In genomic region chr2:197378999-197379927, GRCh38 we compare ENCODE assay signal across 8 cellular contexts. TPM values are rescaled to one million over a fixed set of nuclear protein-coding genes. Genes with fewer than 3 reads are reported as not detected.
DNase-seq lines count a peak whose midpoint lies in the region; ATAC-seq, FAIRE-seq and TF ChIP-seq lines count a peak whose summit lies in the region.
"Not testable (repeated sequence)": the region's sequence is repeated elsewhere in the genome, so short reads cannot be mapped to it uniquely, and the experiment has no call there.

No MANE protein-coding gene starts in this region.

- not testable (repeated sequence) for H3K4me3 ChIP-seq in brain microvascular endothelial cell (ENCODE audit: low read depth, low read length)
- H3K4me3 ChIP-seq in HepG2 (replicated peaks in 1 of 3; ENCODE audit: insufficient read depth in 1 of 3, low read depth in 2 of 3, low read length in 3 of 3), result 0 out of 6 replicates have a peak overlapping the region, but pooled peaks of 1 of the 3 experiments have one; percentile 36
- peak overlapping the region; percentile 13 to 41 for H3K4me3 ChIP-seq in tibial artery

- DNase-seq in D341Med (ENCODE audit: low spot score), result peak; percentile 24
- DNase-seq in NCI-H226, result peak; percentile 7
- DNase-seq in WTC11 (ENCODE audit: low spot score); HepG2 (ENCODE audit: low spot score); tibial artery: not testable (repeated sequence)
- DNase-seq in brain microvascular endothelial cell, result peak; percentile 40
- peak; percentile 60 for DNase-seq in fibroblast of peridontal ligament (ENCODE audit: extremely low read depth)
- DNase-seq in non-pigmented ciliary epithelial cell (ENCODE audit: low read depth), result peak; percentile 24

- WGBS in HepG2 (ENCODE audit: low lambda C conversion rate), result 35% methylated on average over 8 of the region's 8 CpGs

- H3K4me3 Mint-ChIP-seq in WTC11, result not testable (repeated sequence)

- not testable (repeated sequence) for H2AFZ ChIP-seq in HepG2 (ENCODE audit: low read length)

- H3K27ac ChIP-seq in brain microvascular endothelial cell (peak overlapping the region; percentile 48), tibial artery (peak overlapping the region in 1 of 2 donors; percentile 20)
- H3K27ac ChIP-seq in HepG2 (ENCODE audit: extremely low read length, insufficient read depth, low read length), result not testable (repeated sequence)

- not testable (repeated sequence) for H3K27me3 ChIP-seq in brain microvascular endothelial cell (replicated peaks); tibial artery
- H3K27me3 ChIP-seq in HepG2 (ENCODE audit: control insufficient read depth in 1 of 2, insufficient read depth in 2 of 2, low read length in 2 of 2), result peaks cover 0 to 21% of the 10 kb centered on the region in 2 experiments; a peak in 2 of 5 replicates

- H3K27ac Mint-ChIP-seq in WTC11, result not testable (repeated sequence)

- POLR2A ChIA-PET in WTC11 (lab: Charles Lee); HepG2 (lab: Yijun Ruan, JAX): not testable (repeated sequence)

- not testable (repeated sequence) for H3K4me1 ChIP-seq in HepG2 (ENCODE audit: insufficient read depth, low read length)
- H3K4me1 ChIP-seq in tibial artery, result peaks cover 0 to 18% (median 4%) of the 10 kb centered on the region in 4 donors

- ATAC-seq in WTC11, result peak; percentile 47
- ATAC-seq in HepG2, result peak; percentile 53

- peak overlapping the region; percentile 56 for H3K4me2 ChIP-seq in HepG2 (ENCODE audit: low read depth, low read length)

- CTCF ChIA-PET in WTC11 (lab: Charles Lee), result interaction anchor here (0.6 to 1.5 kb wide), 7 partner anchors 8 to 303 kb away, joined by 3 to 7 read pairs (median 3); partner anchors contain the start of genes HSPD1 and HSPE1
- CTCF ChIA-PET in HepG2 (lab: Yijun Ruan, JAX; ENCODE audit: low intra/inter-chr PET ratio, low total read pairs), result interaction anchor here (1.3 to 3.6 kb wide), 6 partner anchors 188 to 529 kb away, joined by 4 to 46 read pairs (median 12); no protein-coding TSS in a partner anchor

- H3K9me3 ChIP-seq in HepG2 (ENCODE audit: low read length); tibial artery: not testable (repeated sequence)

- BruUV-seq in HepG2 (replicated peaks; lab: Mats Ljungman, UMichigan), result not testable (repeated sequence)

- H3K9me3 Mint-ChIP-seq in WTC11, result not testable (repeated sequence)

- TF ChIP-seq POLR2A in HepG2 (IDR thresholded peaks at IDR 0.05; ENCODE audit: insufficient read depth in 1 of 2, low read depth in 2 of 2, low read length in 2 of 2), result not testable (repeated sequence)

- not testable (repeated sequence) for H3K4me1 Mint-ChIP-seq in WTC11

- FAIRE-seq in HepG2 (lab: Jason Lieb, UNC), result not testable (repeated sequence)

- not testable (repeated sequence) for TF ChIP-seq CTCF in WTC11 (IDR thresholded peaks at IDR 0.05); brain microvascular endothelial cell (IDR thresholded peaks at IDR 0.05; ENCODE audit: low read depth, low read length, missing control alignments); HepG2 (CRISPR knock-in tag; IDR thresholded peaks at IDR 0.05); tibial artery (IDR thresholded peaks at IDR 0.05)

- H3K36me3 ChIP-seq in brain microvascular endothelial cell (replicated peaks); HepG2 (replicated peaks in 1 of 2; ENCODE audit: control insufficient read depth in 1 of 2, insufficient read depth in 2 of 2, low read length in 2 of 2); tibial artery: not testable (repeated sequence)

- in situ Hi-C loops in brain microvascular endothelial cell (cut with HindIII; ENCODE audit: low pct_ligation_motif_present, low sequenced_read_pairs), result not testable (repeated sequence)
- in situ Hi-C loops in HepG2 (cut with HindIII; ENCODE audit: extremely low pct_ligation_motif_present, low pct_unique_long_range_greater_than_20kb), result loop anchor here (25.0 kb wide), 1 partner anchor 617 kb away; no protein-coding TSS in a partner anchor

- TF ChIP-seq EP300 in HepG2 (IDR thresholded peaks at IDR 0.05; ENCODE audit: low read depth in 2 of 2, low read length in 2 of 2); HepG2 (CRISPR knock-in tag; IDR thresholded peaks at IDR 0.05; ENCODE audit: borderline replicate concordance): not testable (repeated sequence)

- TF ChIP-seq RAD21 in HepG2 (CRISPR knock-in tag; IDR thresholded peaks at IDR 0.05), result not testable (repeated sequence)

- not testable (repeated sequence) for H3K9ac ChIP-seq in HepG2 (ENCODE audit: insufficient read depth, low read depth, low read length)

- not testable (repeated sequence) for H3K27me3 Mint-ChIP-seq in WTC11 (ENCODE audit: low read depth)

- intact Hi-C loops in HepG2 (cut with micrococcal nuclease; ENCODE audit: unreplicated experiment), result loop anchor here (1.0 to 2.0 kb wide), 5 partner anchors 188 to 400 kb away; no protein-coding TSS in a partner anchor
- intact Hi-C loops in tibial artery (cut with DNase I; ENCODE audit: low total_unique reads), result loop anchor here (5.0 to 10.0 kb wide), 3 partner anchors 67 to 372 kb away; partner anchors contain the start of gene ANKRD44

- not testable (repeated sequence) for H4K20me1 ChIP-seq in HepG2 (ENCODE audit: insufficient read depth, low read length)

- H3K36me3 Mint-ChIP-seq in WTC11, result not testable (repeated sequence)

- H3K79me2 ChIP-seq in HepG2 (ENCODE audit: insufficient read depth, low read length), result not testable (repeated sequence)

TF ChIP-seq in HepG2, 621 proteins besides CTCF, POLR2A, EP300 and RAD21:
- TF ChIP-seq FOXC1 (CRISPR knock-in tag; IDR thresholded peaks at IDR 0.05; ENCODE audit: borderline replicate concordance), result 0 out of 2 replicates have a peak, but pooled peaks have one; percentile 55
- TF ChIP-seq ZFP91 (CRISPR knock-in tag; IDR thresholded peaks at IDR 0.05; ENCODE audit: borderline replicate concordance), result peak; percentile 29; the same call in 1 of the 2 replicates

RNA-seq across cellular contexts. Expression of gene SF3B1, which starts 55.6 kb away (rescaled TPM):
- total RNA-seq in WTC11 (2021) (277 to 321 TPM (median 296 TPM) in 3 replicates), HepG2 (2016; rRNA removed; fragmentation: Illumina TruSeq; extraction: Trizol) (387 and 499 TPM in 2 replicates)
- total RNA-seq in HepG2 (2016; cell fraction: cytosol; rRNA removed; fragmentation: Illumina TruSeq; extraction: Trizol; ENCODE audit: low read depth), result 16.2 and 16.5 TPM in 2 replicates
- 367 and 489 TPM in 2 replicates for total RNA-seq in HepG2 (2016; cell fraction: insoluble cytoplasmic fraction; rRNA removed; fragmentation: Illumina TruSeq; extraction: Trizol)
- total RNA-seq in HepG2 (2016; cell fraction: membrane; rRNA removed; fragmentation: Illumina TruSeq; extraction: Trizol), result 49.3 and 53.4 TPM in 2 replicates
- total RNA-seq in HepG2 (2016; cell fraction: nucleus; rRNA removed; fragmentation: Illumina TruSeq; extraction: Trizol), result 418 and 502 TPM in 2 replicates
- 677 and 750 TPM in 2 replicates for polyA plus RNA-seq in HepG2 (2011; rRNA removed)
- polyA plus RNA-seq in HepG2 (2011; cell fraction: cytosol; rRNA removed), result 115 and 183 TPM in 2 replicates
- polyA plus RNA-seq in HepG2 (2011; cell fraction: nucleus; rRNA removed), result 1,965 and 2,535 TPM in 2 replicates
- 375 and 468 TPM in 2 replicates for polyA plus RNA-seq in HepG2 (2012)
- polyA plus RNA-seq in HepG2 (2016; cell fraction: cytosol; fragmentation: Illumina TruSeq; extraction: Trizol; ENCODE audit: low read depth), result 9.7 and 15.8 TPM in 2 replicates
- 424 and 448 TPM in 2 replicates for polyA plus RNA-seq in HepG2 (2016; cell fraction: insoluble cytoplasmic fraction; fragmentation: Illumina TruSeq; extraction: Trizol; ENCODE audit: low read depth)
- 27.7 and 44.3 TPM in 2 replicates for polyA plus RNA-seq in HepG2 (2016; cell fraction: membrane; fragmentation: Illumina TruSeq; extraction: Trizol; ENCODE audit: low read depth)
- 790 and 818 TPM in 2 replicates for polyA plus RNA-seq in HepG2 (2016; cell fraction: nucleus; fragmentation: Illumina TruSeq; extraction: Trizol; ENCODE audit: insufficient read depth, low read depth)
- polyA minus RNA-seq in HepG2 (2011; rRNA and poly(A)+ RNA removed; ENCODE audit: low replicate concordance), result 198 and 376 TPM in 2 replicates
- polyA minus RNA-seq in HepG2 (2011; cell fraction: cytosol; rRNA and poly(A)+ RNA removed), result 123 TPM in 2 replicates
- polyA minus RNA-seq in HepG2 (2011; cell fraction: nucleus; rRNA and poly(A)+ RNA removed), result 1,412 and 1,821 TPM in 2 replicates
